In genomic region chr20:48060841-48061720, GRCh38 we compare ENCODE assay signal across 39 cellular contexts.
"Had no signal": no experiment of that assay in that cellular context is flagged by ENCODE, and none has a peak within 500 bp of the region (broad histone marks: within the 10 kb centered on the region; RNA-seq: fewer than 3 reads in every experiment).

No MANE protein-coding gene starts in this region.

- DNase-seq: activated B cell treated with CpG ODN at 0.5 μM for 24 hours; activated CD4-positive, alpha-beta memory T cell treated with anti-CD3 and anti-CD28 coated beads, Interleukin-2, amount 10 ng/mL, durations not matched to agents 7 days and 5 days; activated CD4-positive, alpha-beta T cell treated with anti-CD3 and anti-CD28 coated beads for 4 hours; activated CD4-positive, CD25-positive, alpha-beta regulatory T cell treated with anti-CD3 and anti-CD28 coated beads, Interleukin-2, amount 50 U/mL, for 72 hours; activated CD8-positive, alpha-beta memory T cell treated with anti-CD3 and anti-CD28 coated beads for 24 hours; activated CD8-positive, alpha-beta memory T cell treated with anti-CD3 and anti-CD28 coated beads, Interleukin-2, amount 10 ng/mL, durations not matched to agents 7 days and 5 days; activated CD8-positive, alpha-beta memory T cell treated with anti-CD3 and anti-CD28 coated beads, Interleukin-2, amount 50 U/mL, for 48 hours; activated effector memory CD4-positive, alpha-beta T cell treated with anti-CD3 and anti-CD28 coated beads, Interleukin-2, amount 50 U/mL, for 16 hours; activated naive CD4-positive, alpha-beta T cell; activated naive CD4-positive, alpha-beta T cell treated with anti-CD3 and anti-CD28 coated beads, Interleukin-2, amount 50 U/mL, for 16 hours; activated naive CD8-positive, alpha-beta T cell treated with anti-CD3 and anti-CD28 coated beads for 36 hours; activated T-cell treated with anti-CD3 and anti-CD28 coated beads, Interleukin-2, amount 50 U/mL, for 48 hours; amniotic stem cell; aorta; body of pancreas; Karpas-422; KBM-7; MG63; NCI-H1048; NCI-H1105 treated with DMSO at 0.1 percent for 48 hours; NCI-H1436; NCI-H1694 treated with DMSO at 0.1 percent for 48 hours; NCI-H2029; NCI-H2107; NCI-H226; NCI-H446 treated with DMSO at 0.1 percent for 48 hours; NCI-H524; NCI-H69; NK-92 treated with Interleukin-12 subunit alpha and Interleukin-12 subunit beta, amount 100 ng/mL, for 24 hours; PC-3; Peyer's patch; RPMI8226; SHP77 treated with DMSO at 0.1 percent for 48 hours; SW 1271; T-helper 1 cell; T-helper 2 cell; T-helper 9 cell had no signal

- H3K4me1 ChIP-seq: body of pancreas, breast epithelium, Peyer's patch had no signal

- H3K9me3 Mint-ChIP-seq: activated B cell treated with CpG ODN at 0.5 μM for 24 hours had no signal

- H3K27ac Mint-ChIP-seq: activated B cell treated with CpG ODN at 0.5 μM for 24 hours; activated CD4-positive, alpha-beta memory T cell treated with anti-CD3 and anti-CD28 coated beads, Interleukin-2, amount 10 ng/mL, durations not matched to agents 7 days and 5 days; activated CD8-positive, alpha-beta memory T cell treated with anti-CD3 and anti-CD28 coated beads, Interleukin-2, amount 10 ng/mL, durations not matched to agents 7 days and 5 days; activated naive CD8-positive, alpha-beta T cell treated with anti-CD3 and anti-CD28 coated beads for 36 hours had no signal

- H3K4me3 ChIP-seq: body of pancreas, breast epithelium, MG63, Peyer's patch had no signal

- H3K9me3 ChIP-seq: body of pancreas, breast epithelium, Peyer's patch had no signal

- H3K36me3 Mint-ChIP-seq: activated CD8-positive, alpha-beta memory T cell treated with anti-CD3 and anti-CD28 coated beads, Interleukin-2, amount 10 ng/mL, durations not matched to agents 7 days and 5 days; activated naive CD8-positive, alpha-beta T cell treated with anti-CD3 and anti-CD28 coated beads for 36 hours had no signal

- H3K36me3 ChIP-seq: breast epithelium, MG63, Peyer's patch had no signal

- H3K27ac ChIP-seq: body of pancreas, breast epithelium, Peyer's patch, VCaP had no signal

- H3K4me1 Mint-ChIP-seq: activated CD4-positive, alpha-beta memory T cell treated with anti-CD3 and anti-CD28 coated beads, Interleukin-2, amount 10 ng/mL, durations not matched to agents 7 days and 5 days; activated CD8-positive, alpha-beta memory T cell treated with anti-CD3 and anti-CD28 coated beads, Interleukin-2, amount 10 ng/mL, durations not matched to agents 7 days and 5 days; activated naive CD8-positive, alpha-beta T cell treated with anti-CD3 and anti-CD28 coated beads for 36 hours had no signal

- H3K27me3 Mint-ChIP-seq: activated CD4-positive, alpha-beta memory T cell treated with anti-CD3 and anti-CD28 coated beads, Interleukin-2, amount 10 ng/mL, durations not matched to agents 7 days and 5 days; activated CD8-positive, alpha-beta memory T cell treated with anti-CD3 and anti-CD28 coated beads, Interleukin-2, amount 10 ng/mL, durations not matched to agents 7 days and 5 days had no signal

- H3K4me3 Mint-ChIP-seq: activated B cell treated with CpG ODN at 0.5 μM for 24 hours; activated CD4-positive, alpha-beta memory T cell treated with anti-CD3 and anti-CD28 coated beads, Interleukin-2, amount 10 ng/mL, durations not matched to agents 7 days and 5 days; activated CD8-positive, alpha-beta memory T cell treated with anti-CD3 and anti-CD28 coated beads, Interleukin-2, amount 10 ng/mL, durations not matched to agents 7 days and 5 days; activated naive CD8-positive, alpha-beta T cell treated with anti-CD3 and anti-CD28 coated beads for 36 hours had no signal
